Comparison of ENCODE assay signal across 9 cellular contexts in the genomic region with DNA sequence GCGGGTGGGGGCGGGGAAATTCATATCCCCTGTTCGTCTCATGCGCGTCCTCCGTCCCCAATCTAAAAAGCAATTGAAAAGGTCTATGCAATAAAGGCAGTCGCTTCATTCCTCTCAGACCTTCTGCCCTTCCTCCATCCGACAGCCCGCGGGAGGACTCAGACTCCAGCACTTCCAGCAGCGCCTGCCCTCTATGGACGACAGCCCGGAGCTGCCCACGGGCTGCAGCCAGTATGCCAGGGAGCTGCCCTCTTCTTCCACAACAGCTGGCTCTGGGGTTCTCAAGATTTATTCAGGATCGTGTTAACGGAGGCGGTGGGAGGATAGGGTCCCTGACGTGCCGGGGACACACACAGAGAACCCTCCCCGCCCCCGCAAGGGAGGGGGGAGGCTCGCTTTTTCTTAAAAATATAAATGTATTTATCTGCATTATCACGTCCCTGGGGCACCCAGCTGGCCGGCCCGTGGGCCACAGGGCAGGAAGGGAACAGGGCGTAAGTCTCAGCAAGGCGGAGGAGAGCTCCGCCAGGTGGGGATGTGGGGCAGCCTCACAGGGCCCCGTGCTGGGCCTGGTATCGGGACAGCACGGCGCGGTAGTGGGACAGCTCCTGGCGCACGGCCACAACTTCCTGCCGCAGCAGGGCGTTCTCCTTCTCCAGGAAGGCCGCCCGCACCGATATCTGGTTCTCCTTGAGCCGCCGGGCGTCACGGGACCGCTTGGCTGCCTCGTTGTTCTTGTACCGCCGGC. TPM values are rescaled to one million over a fixed set of nuclear protein-coding genes. Genes with fewer than 3 reads are reported as not detected.
DNase-seq lines count a peak whose midpoint lies in the region; ATAC-seq and TF ChIP-seq lines count a peak whose summit lies in the region.
"Had no signal": no experiment of that assay in that cellular context is flagged by ENCODE, and none has a peak within 500 bp of the region (broad histone marks: within the 10 kb centered on the region; RNA-seq: fewer than 3 reads in every experiment).

No MANE protein-coding gene starts in this region.

- no peak overlapping the region; the same call in 1 of the 2 replicates for H4K5ac ChIP-seq in IMR-90 (ENCODE audit: low read depth, low read length)

- intact Hi-C loops in IMR-90 (cut with micrococcal nuclease) = no loop called here

- in situ Hi-C loops in IMR-90 (cut with MboI; ENCODE audit: low sequenced_read_pairs) = no loop called here

- no peak overlapping the region for H2BK5ac ChIP-seq in IMR-90 (ENCODE audit: low read depth, low read length, poor library complexity, severe bottlenecking)

- TF ChIP-seq CTCF in IMR-90 (conservative IDR thresholded peaks at IDR 0.05; ENCODE audit: low read depth, low read length) (peak; percentile 13; the same call in 1 of the 2 replicates), liver (IDR thresholded peaks at IDR 0.05; ENCODE audit: low read depth, low read length, missing input control) (no peak)

- H3K4me1 ChIP-seq in IMR-90 (ENCODE audit: control insufficient read depth, insufficient read depth, low read length) (peaks cover 39% of the 10 kb centered on the region), liver (ENCODE audit: control insufficient read depth in 4 of 4, insufficient read depth in 4 of 4, low read length in 3 of 4) (peaks cover 22 to 67% (median 41%) of the 10 kb centered on the region in 4 donors), stomach smooth muscle (ENCODE audit: control insufficient read depth, insufficient read depth, low read length) (peaks cover 57% of the 10 kb centered on the region)

- peak overlapping the region in 1 of 2 experiments; percentile 59; a peak in 1 of 4 replicates for H4K8ac ChIP-seq in IMR-90 (ENCODE audit: low read depth in 2 of 2, low read length in 2 of 2)

- H3K4ac ChIP-seq in IMR-90 (ENCODE audit: low read depth, low read length) = peak overlapping the region; percentile 5; the same call in 1 of the 2 replicates

- dilution Hi-C loops in IMR-90 (cut with HindIII; ENCODE audit: low sequenced_read_pairs, unreplicated experiment) = no loop called here

- H3K23ac ChIP-seq in IMR-90 (ENCODE audit: low read depth, low read length) = no peak overlapping the region

- no peak overlapping the region for H3K4me3 ChIP-seq in IMR-90 (ENCODE audit: insufficient read depth, low read depth, low read length)
- no peak overlapping the region for H3K4me3 ChIP-seq in liver (ENCODE audit: low read depth in 1 of 3, low read length in 3 of 3)
- H3K4me3 ChIP-seq in stomach smooth muscle (ENCODE audit: low read length in 2 of 2) = peak overlapping the region in 1 of 2 donors; percentile 40

- H3K79me1 ChIP-seq in IMR-90 (ENCODE audit: low read depth in 1 of 2, low read length in 2 of 2) = peaks cover 0 to 15% of the 10 kb centered on the region in 2 experiments; a peak in 3 of 4 replicates

- no peak overlapping the region for H2BK20ac ChIP-seq in IMR-90 (ENCODE audit: low read depth, low read length)

- no peak overlapping the region for H2AK5ac ChIP-seq in IMR-90 (ENCODE audit: low read depth, low read length)

- H3K9me3 ChIP-seq in IMR-90 (ENCODE audit: control insufficient read depth, insufficient read depth, low read length) (no peaks in the 10 kb centered on the region), liver (ENCODE audit: control insufficient read depth in 4 of 4, low read length in 3 of 4) (no peaks in the 10 kb centered on the region), stomach smooth muscle (ENCODE audit: control insufficient read depth in 2 of 2, low read length in 2 of 2) (no peaks in the 10 kb centered on the region)

- CTCF ChIA-PET in IMR-90 (lab: Yijun Ruan, JAX) = no interaction called here

- WGBS in IMR-90 (ENCODE audit: extremely low coverage in 2 of 2, insufficient read length in 1 of 2), 2 experiments = 14% methylated on average over 12 of the region's 48 CpGs; no CpG with 5 or more reads in 1 of the 2 experiments
- 55% methylated on average over 48 of the region's 48 CpGs for WGBS in liver

- H3K27ac ChIP-seq in IMR-90 (ENCODE audit: insufficient read depth, low read length) (no peak overlapping the region; the same call in 1 of the 2 replicates), liver (ENCODE audit: low read depth in 1 of 2, low read length in 2 of 2) (peak overlapping the region in 1 of 2 donors; percentile 40), stomach smooth muscle (ENCODE audit: low read length) (peak overlapping the region; percentile 74)

- no peaks in the 10 kb centered on the region for H3K27me3 ChIP-seq in IMR-90 (ENCODE audit: control insufficient read depth, insufficient read depth, low read length)
- no peaks in the 10 kb centered on the region for H3K27me3 ChIP-seq in liver (ENCODE audit: control insufficient read depth in 4 of 4, insufficient read depth in 4 of 4, low read length in 3 of 4)
- H3K27me3 ChIP-seq in stomach smooth muscle (ENCODE audit: control insufficient read depth in 1 of 2, insufficient read depth in 2 of 2, low read length in 2 of 2) = no peaks in the 10 kb centered on the region

- POLR2A ChIA-PET in IMR-90 (lab: Charles Lee; ENCODE audit: unreplicated experiment) = interaction anchor here (0.5 kb wide), 1 partner anchor 907 kb away, joined by 5 read pairs; no protein-coding TSS in a partner anchor

- no peak overlapping the region; the same call in 1 of the 2 replicates for H3K4me2 ChIP-seq in IMR-90 (ENCODE audit: low read depth, low read length)

- no peak overlapping the region for H2BK120ac ChIP-seq in IMR-90 (ENCODE audit: low read depth, low read length)

- TF ChIP-seq RAD21 in IMR-90 (IDR thresholded peaks at IDR 0.05; ENCODE audit: low read length) (no peak), liver (IDR thresholded peaks at IDR 0.05) (no peak)

- peak overlapping the region; percentile 79 for H2AK9ac ChIP-seq in IMR-90 (replicated peaks; ENCODE audit: low read depth, low read length, poor library complexity)

- no peak overlapping the region; the same call in 1 of the 2 replicates for H4K91ac ChIP-seq in IMR-90 (ENCODE audit: insufficient read depth, low read depth, low read length)

- H3K9ac ChIP-seq in IMR-90 (ENCODE audit: low read depth, low read length) (no peak overlapping the region), liver (ENCODE audit: low read depth in 1 of 2, low read length in 2 of 2) (no peak overlapping the region), stomach smooth muscle (ENCODE audit: low read length in 2 of 2) (peak overlapping the region; percentile 21 to 33)

- no peak overlapping the region for H3K18ac ChIP-seq in IMR-90 (ENCODE audit: low read depth, low read length)

- peaks cover 6% of the 10 kb centered on the region; the same call in 1 of the 2 replicates for H3K36me3 ChIP-seq in IMR-90 (ENCODE audit: control insufficient read depth, insufficient read depth, low read length)
- H3K36me3 ChIP-seq in liver (ENCODE audit: control insufficient read depth in 4 of 4, insufficient read depth in 3 of 4, low read depth in 1 of 4, low read length in 3 of 4) = peaks cover 0 to 7% (median 1%) of the 10 kb centered on the region in 4 donors
- peaks cover 0 to 20% of the 10 kb centered on the region in 2 donors for H3K36me3 ChIP-seq in stomach smooth muscle (ENCODE audit: control insufficient read depth in 2 of 2, insufficient read depth in 2 of 2, low read length in 2 of 2)

- TF ChIP-seq POLR2A in IMR-90 (IDR thresholded peaks at IDR 0.05; ENCODE audit: low read depth, low read length) = no peak

- H2BK15ac ChIP-seq in IMR-90 (ENCODE audit: low read depth, low read length) = no peak overlapping the region

- DNase-seq in IMR-90 = no peak
- DNase-seq in cerebellum (ENCODE audit: low spot score) = peak; percentile 53
- DNase-seq in hepatic stellate cell (ENCODE audit: low spot score) = no peak
- DNase-seq in A172 (ENCODE audit: low spot score) = no peak
- DNase-seq in NCI-H226 = no peak
- DNase-seq in RPMI8226 = no peak
- DNase-seq: stimulated activated CD4-positive, alpha-beta T cell treated with anti-CD3 and anti-CD28 coated beads, Interleukin-12 subunit alpha, Interleukin-12 subunit beta, amount 100 ng/mL, for 4 hours had no signal

- BruUV-seq in IMR-90 (replicated peaks; lab: Mats Ljungman, UMichigan) = no TSS peak

- H2AFZ ChIP-seq in IMR-90 (replicated peaks; ENCODE audit: low read length, poor library complexity) = peak overlapping the region; percentile 46

- no peaks in the 10 kb centered on the region for H4K20me1 ChIP-seq in IMR-90 (ENCODE audit: insufficient read depth, low read length)

- ATAC-seq in IMR-90 (ENCODE audit: low read depth) = peak; percentile 9

- H3K9me1 ChIP-seq in IMR-90 (ENCODE audit: insufficient read depth, low read length) = peaks cover 23% of the 10 kb centered on the region

- H3K14ac ChIP-seq in IMR-90 (replicated peaks; ENCODE audit: low read depth, low read length) = no peak overlapping the region

- no peak overlapping the region for H3K56ac ChIP-seq in IMR-90 (ENCODE audit: extremely low read depth, insufficient read depth, low read length)

RNA-seq across cellular contexts. Expression of a gene that starts 6.7 kb away (rescaled TPM):
- 2.5 and 3.6 TPM in 2 replicates for total RNA-seq in IMR-90 (2012; rRNA removed)
- polyA plus RNA-seq in IMR-90 (2012; rRNA removed) = 3.0 and 3.6 TPM in 2 replicates
- polyA plus RNA-seq in IMR-90 (2012; cell fraction: cytosol; rRNA removed) = 2.9 and 6.3 TPM in 2 replicates
- 2.2 and 2.6 TPM in 2 replicates for polyA plus RNA-seq in IMR-90 (2012; cell fraction: nucleus; rRNA removed; ENCODE audit: low replicate concordance)
- total RNA-seq in cerebellum = 3.2 TPM
- 1 to 10 TPM; 2.3 to 4.5 TPM for total RNA-seq in liver
- polyA plus RNA-seq in liver = 1 to 10 TPM; 1.2 to 1.3 TPM
- total RNA-seq in A172 (2014; rRNA removed; shearing (Covaris generic)) = 2.6 and 15.5 TPM in 2 replicates

RNA-seq across cellular contexts. Expression of a gene that starts 11.2 kb away (rescaled TPM):
- total RNA-seq in IMR-90 (2012; rRNA removed) (1.6 and 1.7 TPM in 2 replicates), cerebellum (9.8 TPM), liver (10 to 100 TPM; 10.2 to 17.3 TPM)
- polyA plus RNA-seq in IMR-90 (2012; rRNA removed) (9.9 and 11.9 TPM in 2 replicates), liver (10 to 100 TPM in 1 of 2 donors, 1 to 10 TPM in 1; 9.6 to 14.4 TPM)
- polyA plus RNA-seq in IMR-90 (2012; cell fraction: cytosol; rRNA removed) = 10.3 and 12.8 TPM in 2 replicates
- polyA plus RNA-seq in IMR-90 (2012; cell fraction: nucleus; rRNA removed; ENCODE audit: low replicate concordance) = 24.1 and 56.8 TPM in 2 replicates
- 7.6 and 10.5 TPM in 2 replicates for total RNA-seq in A172 (2014; rRNA removed; shearing (Covaris generic))

RNA-seq across cellular contexts. Expression of a gene that starts 11.5 kb away (rescaled TPM):
- 1,909 and 2,552 TPM in 2 replicates for total RNA-seq in IMR-90 (2012; rRNA removed)
- polyA plus RNA-seq in IMR-90 (2012; rRNA removed) = 1,897 and 2,254 TPM in 2 replicates
- polyA plus RNA-seq in IMR-90 (2012; cell fraction: cytosol; rRNA removed) = 2,745 and 3,594 TPM in 2 replicates
- polyA plus RNA-seq in IMR-90 (2012; cell fraction: nucleus; rRNA removed; ENCODE audit: low replicate concordance) = 695 and 912 TPM in 2 replicates
- 670 TPM for total RNA-seq in cerebellum
- 100 to 1,000 TPM; 502 to 830 TPM for total RNA-seq in liver
- polyA plus RNA-seq in liver = 100 to 1,000 TPM; 276 to 670 TPM
- total RNA-seq in A172 (2014; rRNA removed; shearing (Covaris generic)) = 764 and 1,035 TPM in 2 replicates

RNA-seq across cellular contexts. Expression of a gene that starts 15.5 kb away (rescaled TPM):
- 1.3 and 1.7 TPM in 2 replicates for total RNA-seq in IMR-90 (2012; rRNA removed)
- polyA plus RNA-seq in IMR-90 (2012; rRNA removed) = 2.7 and 2.9 TPM in 2 replicates
- 2.7 and 4.7 TPM in 2 replicates for polyA plus RNA-seq in IMR-90 (2012; cell fraction: cytosol; rRNA removed)
- polyA plus RNA-seq in IMR-90 (2012; cell fraction: nucleus; rRNA removed; ENCODE audit: low replicate concordance) = 2.7 and 3.3 TPM in 2 replicates
- total RNA-seq in cerebellum = 13.6 TPM
- under 1 TPM; 0.09 to 0.33 TPM for total RNA-seq in liver
- polyA plus RNA-seq in liver = 1 to 10 TPM in 1 of 2 donors, under 1 TPM in 1; 0.35 to 1.1 TPM
- 2.3 and 5.8 TPM in 2 replicates for total RNA-seq in A172 (2014; rRNA removed; shearing (Covaris generic))

RNA-seq across cellular contexts. Expression of a gene that starts 15.6 kb away (rescaled TPM):
- total RNA-seq in IMR-90 (2012; rRNA removed) = 0.36 and 0.56 TPM in 2 replicates
- 0.05 and 0.17 TPM in 2 replicates for polyA plus RNA-seq in IMR-90 (2012; rRNA removed)
- polyA plus RNA-seq in IMR-90 (2012; cell fraction: cytosol; rRNA removed) = not detected in 2 replicates
- polyA plus RNA-seq in IMR-90 (2012; cell fraction: nucleus; rRNA removed; ENCODE audit: low replicate concordance) = 0.11 and 0.25 TPM in 2 replicates
- total RNA-seq in cerebellum = not detected
- total RNA-seq in liver = under 1 TPM; 0.33 to 0.42 TPM
- under 1 TPM in 1 of 2 donors, not detected in 1; 0.20 TPM for polyA plus RNA-seq in liver
- total RNA-seq in A172 (2014; rRNA removed; shearing (Covaris generic)) = 0.07 TPM in 1 of 2 replicates, not detected in the other

Comparison
In these comparisons a context has a peak if more than half of its experiments do, and no peak if none do; other contexts are left out.
1. H3K9ac ChIP-seq: peak in stomach smooth muscle (2 of 2); none in IMR-90 (single experiment) and liver (0 of 2).